In genomic region chr17:35523296-35523695, GRCh38 we compare ENCODE assay signal across 22 cellular contexts. TPM values are rescaled to one million over a fixed set of nuclear protein-coding genes. Genes with fewer than 3 reads are reported as not detected.
DNase-seq lines count a peak whose midpoint lies in the region; ATAC-seq and TF ChIP-seq lines count a peak whose summit lies in the region.
"Had no signal": no experiment of that assay in that cellular context is flagged by ENCODE, and none has a peak within 500 bp of the region (broad histone marks: within the 10 kb centered on the region; RNA-seq: fewer than 3 reads in every experiment).

No MANE protein-coding gene starts in this region.

- peaks cover 97% of the 10 kb centered on the region for H3K4me1 Mint-ChIP-seq in activated CD8-positive, alpha-beta memory T cell treated with anti-CD3 and anti-CD28 coated beads, Interleukin-2, amount 10 ng/mL, durations not matched to agents 7 days and 5 days
- H3K4me1 Mint-ChIP-seq in activated CD4-positive, alpha-beta memory T cell treated with anti-CD3 and anti-CD28 coated beads for 36 hours (ENCODE audit: low read depth): peaks cover 92% of the 10 kb centered on the region
- H3K4me1 Mint-ChIP-seq in natural killer cell treated with Interleukin-12 subunit alpha and Interleukin-12 subunit beta and Interleukin-15 and Interleukin-18, amount 100 ng/mL, for 72 hours (ENCODE audit: low read depth in 2 of 2): peaks cover 87 to 98% of the 10 kb centered on the region in 2 donors

- H3K36me3 Mint-ChIP-seq in activated CD8-positive, alpha-beta memory T cell treated with anti-CD3 and anti-CD28 coated beads, Interleukin-2, amount 10 ng/mL, durations not matched to agents 7 days and 5 days: peaks cover 85% of the 10 kb centered on the region
- H3K36me3 Mint-ChIP-seq in activated CD4-positive, alpha-beta memory T cell treated with anti-CD3 and anti-CD28 coated beads for 36 hours: peaks cover 38% of the 10 kb centered on the region
- peaks cover 32% of the 10 kb centered on the region for H3K36me3 Mint-ChIP-seq in natural killer cell treated with Interleukin-12 subunit alpha and Interleukin-12 subunit beta and Interleukin-15 and Interleukin-18, amount 100 ng/mL, for 72 hours
- H3K36me3 Mint-ChIP-seq: IgD-negative memory B cell had no signal

- peaks cover 50% of the 10 kb centered on the region for H3K36me3 ChIP-seq in KOPT-K1 (ENCODE audit: insufficient read depth, low read length)
- H3K36me3 ChIP-seq: brain microvascular endothelial cell, suprapubic skin had no signal

- CTCF ChIA-PET in activated CD8-positive, alpha-beta memory T cell treated with anti-CD3 and anti-CD28 coated beads, Interleukin-2, amount 10 ng/mL, durations not matched to agents 7 days and 5 days (lab: Charles Lee): interaction anchor here (0.9 to 4.8 kb wide), 2 partner anchors 11 kb away, joined by 4 to 25 read pairs; no protein-coding TSS in a partner anchor
- CTCF ChIA-PET in activated CD4-positive, alpha-beta memory T cell treated with anti-CD3 and anti-CD28 coated beads for 36 hours (lab: Charles Lee): interaction anchor here (0.6 to 2.0 kb wide), 2 partner anchors 9 to 10 kb away, joined by 3 to 9 read pairs; no protein-coding TSS in a partner anchor

- H3K4me3 Mint-ChIP-seq in activated CD8-positive, alpha-beta memory T cell treated with anti-CD3 and anti-CD28 coated beads, Interleukin-2, amount 10 ng/mL, durations not matched to agents 7 days and 5 days: peak overlapping the region; percentile 34
- H3K4me3 Mint-ChIP-seq in activated CD4-positive, alpha-beta memory T cell treated with anti-CD3 and anti-CD28 coated beads for 36 hours: no peak overlapping the region
- H3K4me3 Mint-ChIP-seq in natural killer cell treated with Interleukin-12 subunit alpha and Interleukin-12 subunit beta and Interleukin-15 and Interleukin-18, amount 100 ng/mL, for 72 hours: peak overlapping the region; percentile 78
- H3K4me3 Mint-ChIP-seq: IgD-negative memory B cell had no signal

- ATAC-seq in activated CD8-positive, alpha-beta memory T cell treated with anti-CD3 and anti-CD28 coated beads, Interleukin-2, amount 10 ng/mL, durations not matched to agents 7 days and 5 days: no peak
- no peak for ATAC-seq in natural killer cell treated with Interleukin-12 subunit alpha and Interleukin-12 subunit beta and Interleukin-15 and Interleukin-18, amount 100 ng/mL, for 72 hours
- ATAC-seq: heart left ventricle, Right ventricle myocardium inferior had no signal

- peak overlapping the region; percentile 3 for H3K27ac ChIP-seq in KOPT-K1 (ENCODE audit: low read depth, low read length, poor library complexity, severe bottlenecking)
- H3K27ac ChIP-seq: brain microvascular endothelial cell, coronary artery, heart left ventricle, suprapubic skin had no signal

- intact Hi-C loops in activated CD4-positive, alpha-beta memory T cell treated with anti-CD3 and anti-CD28 coated beads for 36 hours (cut with micrococcal nuclease): no loop called here

- peaks cover 20% of the 10 kb centered on the region for H3K9me3 ChIP-seq in KOPT-K1 (ENCODE audit: insufficient read depth, low read length, poor library complexity, severe bottlenecking)
- H3K9me3 ChIP-seq: heart left ventricle, suprapubic skin had no signal

- POLR2A ChIA-PET in activated CD4-positive, alpha-beta memory T cell treated with anti-CD3 and anti-CD28 coated beads for 36 hours (lab: Charles Lee): interaction anchor here (2.2 kb wide), 1 partner anchor 36 kb away, joined by 7 read pairs; no protein-coding TSS in a partner anchor

- TF ChIP-seq CTCF in GM20000 (IDR thresholded peaks at IDR 0.05; ENCODE audit: extremely low read depth, missing control alignments): no peak

- no peaks in the 10 kb centered on the region for H3K27me3 Mint-ChIP-seq in activated CD8-positive, alpha-beta memory T cell treated with anti-CD3 and anti-CD28 coated beads, Interleukin-2, amount 10 ng/mL, durations not matched to agents 7 days and 5 days
- H3K27me3 Mint-ChIP-seq in activated CD4-positive, alpha-beta memory T cell treated with anti-CD3 and anti-CD28 coated beads for 36 hours: no peaks in the 10 kb centered on the region
- no peaks in the 10 kb centered on the region for H3K27me3 Mint-ChIP-seq in natural killer cell treated with Interleukin-12 subunit alpha and Interleukin-12 subunit beta and Interleukin-15 and Interleukin-18, amount 100 ng/mL, for 72 hours

- H3K9me3 Mint-ChIP-seq in activated CD8-positive, alpha-beta memory T cell treated with anti-CD3 and anti-CD28 coated beads, Interleukin-2, amount 10 ng/mL, durations not matched to agents 7 days and 5 days (ENCODE audit: low read depth): no peaks in the 10 kb centered on the region
- no peaks in the 10 kb centered on the region for H3K9me3 Mint-ChIP-seq in activated CD4-positive, alpha-beta memory T cell treated with anti-CD3 and anti-CD28 coated beads for 36 hours
- no peaks in the 10 kb centered on the region for H3K9me3 Mint-ChIP-seq in natural killer cell treated with Interleukin-12 subunit alpha and Interleukin-12 subunit beta and Interleukin-15 and Interleukin-18, amount 100 ng/mL, for 72 hours

- no peak for DNase-seq in activated CD8-positive, alpha-beta memory T cell treated with anti-CD3 and anti-CD28 coated beads, Interleukin-2, amount 10 ng/mL, durations not matched to agents 7 days and 5 days
- no peak for DNase-seq in activated CD8-positive, alpha-beta memory T cell treated with anti-CD3 and anti-CD28 coated beads for 24 hours
- DNase-seq in activated CD4-positive, alpha-beta memory T cell treated with anti-CD3 and anti-CD28 coated beads for 36 hours: no peak
- DNase-seq in natural killer cell treated with Interleukin-12 subunit alpha and Interleukin-12 subunit beta and Interleukin-15 and Interleukin-18, amount 100 ng/mL, for 72 hours (ENCODE audit: low spot score): no peak
- DNase-seq in GOT3 (lab: John Stamatoyannopoulos, UW) (no peak), GM20000 (ENCODE audit: low spot score) (no peak), GM19240 (ENCODE audit: insufficient read length, low spot score) (no peak)
- DNase-seq: brain microvascular endothelial cell; heart left ventricle; NCI-H1092; NCI-H2107; NCI-H524 treated with DMSO at 0.1 percent for 48 hours; nucleus accumbens; stimulated activated CD4-positive, alpha-beta T cell treated with anti-CD3 and anti-CD28 coated beads, Interleukin-4, amount 100 ng/mL, for 4 hours; T1000 had no signal

- H3K27ac Mint-ChIP-seq in activated CD8-positive, alpha-beta memory T cell treated with anti-CD3 and anti-CD28 coated beads, Interleukin-2, amount 10 ng/mL, durations not matched to agents 7 days and 5 days: peak overlapping the region; percentile 50
- peak overlapping the region; percentile 28 for H3K27ac Mint-ChIP-seq in activated CD4-positive, alpha-beta memory T cell treated with anti-CD3 and anti-CD28 coated beads for 36 hours
- peak overlapping the region; percentile 86 to 87 for H3K27ac Mint-ChIP-seq in natural killer cell treated with Interleukin-12 subunit alpha and Interleukin-12 subunit beta and Interleukin-15 and Interleukin-18, amount 100 ng/mL, for 72 hours
- H3K27ac Mint-ChIP-seq: IgD-negative memory B cell had no signal

RNA-seq across cellular contexts. Expression of gene SLFN12L, which starts 14.2 kb away (rescaled TPM):
- total RNA-seq in activated CD8-positive, alpha-beta memory T cell treated with anti-CD3 and anti-CD28 coated beads, Interleukin-2, amount 10 ng/mL, durations not matched to agents 7 days and 5 days: 100 to 1,000 TPM in 1 of 2 experiments, 10 to 100 TPM in 1; 95.4 to 197 TPM
- total RNA-seq in activated CD4-positive, alpha-beta memory T cell treated with anti-CD3 and anti-CD28 coated beads for 36 hours: 10 to 100 TPM; 34.5 to 39.0 TPM
- 10 to 100 TPM; 40.2 to 83.7 TPM for total RNA-seq in natural killer cell treated with Interleukin-12 subunit alpha and Interleukin-12 subunit beta and Interleukin-15 and Interleukin-18, amount 100 ng/mL, for 72 hours

RNA-seq across cellular contexts. Expression of gene SLFN14, which starts 37.3 kb away (rescaled TPM):
- under 1 TPM in 1 of 2 experiments, not detected in 1; 0.07 TPM for total RNA-seq in activated CD8-positive, alpha-beta memory T cell treated with anti-CD3 and anti-CD28 coated beads, Interleukin-2, amount 10 ng/mL, durations not matched to agents 7 days and 5 days
- total RNA-seq in activated CD4-positive, alpha-beta memory T cell treated with anti-CD3 and anti-CD28 coated beads for 36 hours: not detected
- not detected for total RNA-seq in natural killer cell treated with Interleukin-12 subunit alpha and Interleukin-12 subunit beta and Interleukin-15 and Interleukin-18, amount 100 ng/mL, for 72 hours
- total RNA-seq: mucosa of gallbladder, renal cortical epithelial cell, Right ventricle myocardium inferior, suprapubic skin had no signal

RNA-seq across cellular contexts. Expression of gene PEX12, which starts 55.1 kb away (rescaled TPM):
- total RNA-seq in activated CD8-positive, alpha-beta memory T cell treated with anti-CD3 and anti-CD28 coated beads, Interleukin-2, amount 10 ng/mL, durations not matched to agents 7 days and 5 days: 1 to 10 TPM; 3.9 to 4.6 TPM
- total RNA-seq in activated CD4-positive, alpha-beta memory T cell treated with anti-CD3 and anti-CD28 coated beads for 36 hours: 1 to 10 TPM; 4.9 to 6.0 TPM
- 1 to 10 TPM; 3.5 to 4.5 TPM for total RNA-seq in natural killer cell treated with Interleukin-12 subunit alpha and Interleukin-12 subunit beta and Interleukin-15 and Interleukin-18, amount 100 ng/mL, for 72 hours

Comparison
In these comparisons a context has a peak if more than half of its experiments do, and no peak if none do; other contexts are left out.
1. H3K27ac Mint-ChIP-seq: peak in every context shown above with its lines; median percentile 86 in natural killer cell treated with Interleukin-12 subunit alpha and Interleukin-12 subunit beta and Interleukin-15 and Interleukin-18, amount 100 ng/mL, for 72 hours; 50 in activated CD8-positive, alpha-beta memory T cell treated with anti-CD3 and anti-CD28 coated beads, Interleukin-2, amount 10 ng/mL, durations not matched to agents 7 days and 5 days; 28 in activated CD4-positive, alpha-beta memory T cell treated with anti-CD3 and anti-CD28 coated beads for 36 hours.